Comparison of ENCODE assay signal across 10 cellular contexts in genomic region chr16:57260294-57260929, GRCh38. TPM values are rescaled to one million over a fixed set of nuclear protein-coding genes. Genes with fewer than 3 reads are reported as not detected.
DNase-seq lines count a peak whose midpoint lies in the region; ATAC-seq, FAIRE-seq and TF ChIP-seq lines count a peak whose summit lies in the region.
"Had no signal": no experiment of that assay in that cellular context is flagged by ENCODE, and none has a peak within 500 bp of the region (broad histone marks: within the 10 kb centered on the region; RNA-seq: fewer than 3 reads in every experiment).

No MANE protein-coding gene starts in this region.

- peak overlapping the region; percentile 41 for H3K4me3 Mint-ChIP-seq in Calu3 (ENCODE audit: low read depth, unreplicated experiment)
- peak overlapping the region; percentile 39 for H3K4me3 Mint-ChIP-seq in stimulated activated effector memory CD8-positive, alpha-beta T cell treated with anti-CD3 and anti-CD28 coated beads, Interleukin-12 subunit alpha, Interleukin-12 subunit beta, amount 100 ng/mL, for 72 hours

- H3K79me2 ChIP-seq in GM12878 (ENCODE audit: control insufficient read depth, insufficient read depth, low read length): no peaks in the 10 kb centered on the region

- CTCF ChIA-PET in Calu3 (lab: Charles Lee): interaction anchor here (0.8 to 1.0 kb wide), 2 partner anchors 8 to 157 kb away, joined by 3 to 4 read pairs; no protein-coding TSS in a partner anchor
- CTCF ChIA-PET in GM12878 (lab: Yijun Ruan, JAX): interaction anchor here (0.7 to 1.9 kb wide), 4 partner anchors 10 to 168 kb away, joined by 3 to 6 read pairs (median 4); partner anchors contain the start of gene CPNE2

- peaks cover 39% of the 10 kb centered on the region for H3K36me3 Mint-ChIP-seq in Calu3 (ENCODE audit: insufficient read depth, unreplicated experiment)
- H3K36me3 Mint-ChIP-seq in stimulated activated effector memory CD8-positive, alpha-beta T cell treated with anti-CD3 and anti-CD28 coated beads, Interleukin-12 subunit alpha, Interleukin-12 subunit beta, amount 100 ng/mL, for 72 hours: no peaks in the 10 kb centered on the region
- H3K36me3 Mint-ChIP-seq: IgD-negative memory B cell had no signal

- H3K9ac ChIP-seq in HUES64 (ENCODE audit: low read depth, low read length) (peak overlapping the region; percentile 53), GM12878 (ENCODE audit: control insufficient read depth, insufficient read depth, low read length) (peak overlapping the region; percentile 35)

- no peaks in the 10 kb centered on the region for H4K20me1 ChIP-seq in GM12878 (ENCODE audit: control insufficient read depth, insufficient read depth)

- WGBS in HUES64: 18% methylated on average over 16 of the region's 16 CpGs
- WGBS in GM12878 (ENCODE audit: insufficient coverage, insufficient replicate concordance, low lambda C conversion rate, missing lambda C conversion rate): 19% methylated on average over 16 of the region's 16 CpGs

- SMC1A ChIA-PET in GM12878 (lab: Charles Lee; ENCODE audit: uncharacterized antibody, unreplicated experiment): interaction anchor here (0.6 to 2.4 kb wide), 7 partner anchors 9 to 563 kb away, joined by 3 to 6 read pairs (median 4); partner anchors contain the start of gene ARL2BP

- no TSS peak for BruUV-seq in Calu3 (replicated peaks; lab: Mats Ljungman, UMichigan)
- BruUV-seq in GM12878 (replicated peaks; lab: Mats Ljungman, UMichigan): no TSS peak

- POLR2A ChIA-PET in GM12878 (lab: Charles Lee): interaction anchor here (0.6 to 3.7 kb wide), 7 partner anchors 16 to 282 kb away, joined by 3 to 35 read pairs (median 3); partner anchors contain the start of genes ADGRG5 and ARL2BP

- H3K27me3 Mint-ChIP-seq in Calu3 (ENCODE audit: unreplicated experiment): no peaks in the 10 kb centered on the region
- H3K27me3 Mint-ChIP-seq: IgD-negative memory B cell had no signal

- H3K27me3 ChIP-seq in HUES64 (ENCODE audit: insufficient read depth, low read length): no peaks in the 10 kb centered on the region
- no peaks in the 10 kb centered on the region for H3K27me3 ChIP-seq in GM12878 (replicated peaks in 1 of 2; ENCODE audit: control insufficient read depth in 2 of 2, insufficient read depth in 2 of 2, low read length in 1 of 2)
- H3K27me3 ChIP-seq: ovary had no signal

- FAIRE-seq in GM12878 (lab: Jason Lieb, UNC): peak; percentile 27

- TF ChIP-seq CTCF in Calu3 (IDR thresholded peaks at IDR 0.05; ENCODE audit: unreplicated experiment): no peak
- no peak for TF ChIP-seq CTCF in GM12878 (IDR thresholded peaks at IDR 0.05 in 2 of 3, conservative IDR thresholded peaks at IDR 0.05 in 1 of 3; ENCODE audit: control insufficient read depth in 2 of 3, extremely low read depth in 1 of 3, insufficient read depth in 1 of 3, low read depth in 3 of 3, low read length in 3 of 3)

- ATAC-seq in GM12878: peak; percentile 90
- peak; percentile 7 for ATAC-seq in stimulated activated effector memory CD8-positive, alpha-beta T cell treated with anti-CD3 and anti-CD28 coated beads, Interleukin-12 subunit alpha, Interleukin-12 subunit beta, amount 100 ng/mL, for 72 hours
- no peak for ATAC-seq in GM21717 (IDR thresholded peaks at IDR 0.05; ENCODE audit: unreplicated experiment)
- no peak for ATAC-seq in HG03342 (IDR thresholded peaks at IDR 0.05; ENCODE audit: unreplicated experiment)

- TF ChIP-seq EP300 in GM12878 (IDR thresholded peaks at IDR 0.05; ENCODE audit: borderline replicate concordance in 1 of 2, control insufficient read depth in 1 of 2, low read depth in 2 of 2, low read length in 2 of 2): no peak

- TF ChIP-seq RAD21 in GM12878 (IDR thresholded peaks at IDR 0.05; ENCODE audit: insufficient read depth, low read depth, low read length): no peak

- H3K4me1 Mint-ChIP-seq in Calu3 (ENCODE audit: low read depth, unreplicated experiment): peaks cover 32% of the 10 kb centered on the region
- H3K4me1 Mint-ChIP-seq in stimulated activated effector memory CD8-positive, alpha-beta T cell treated with anti-CD3 and anti-CD28 coated beads, Interleukin-12 subunit alpha, Interleukin-12 subunit beta, amount 100 ng/mL, for 72 hours: peaks cover 7% of the 10 kb centered on the region

- TF ChIP-seq POLR2A in GM12878 (IDR thresholded peaks at IDR 0.05; ENCODE audit: low read depth, low read length): no peak

- in situ Hi-C loops in GM12878 (cut with MboI): no loop called here

- H3K9me3 Mint-ChIP-seq in Calu3 (ENCODE audit: low read depth, unreplicated experiment): no peaks in the 10 kb centered on the region
- no peaks in the 10 kb centered on the region for H3K9me3 Mint-ChIP-seq in stimulated activated effector memory CD8-positive, alpha-beta T cell treated with anti-CD3 and anti-CD28 coated beads, Interleukin-12 subunit alpha, Interleukin-12 subunit beta, amount 100 ng/mL, for 72 hours
- H3K9me3 Mint-ChIP-seq: IgD-negative memory B cell had no signal

- peak overlapping the region; percentile 46 for H3K4me2 ChIP-seq in GM12878 (ENCODE audit: control insufficient read depth, insufficient read depth)

- DNase-seq in Calu3 (peak; percentile 57), GM12878 (ENCODE audit: low read depth, low spot score) (peak; percentile 42), iris pigment epithelial cell (ENCODE audit: low read depth) (peak; percentile 79), NOMO-1 (lab: John Stamatoyannopoulos, UW; ENCODE audit: unreplicated experiment in 2 of 2) (no peak)
- DNase-seq in stimulated activated effector memory CD8-positive, alpha-beta T cell treated with anti-CD3 and anti-CD28 coated beads, Interleukin-12 subunit alpha, Interleukin-12 subunit beta, amount 100 ng/mL, for 72 hours (ENCODE audit: low spot score in 2 of 2): no peak

- H3K36me3 ChIP-seq in HUES64 (ENCODE audit: insufficient read depth, low read length): 0 out of 2 replicates have a peak, but pooled peaks cover 3% of the 10 kb centered on the region
- no peaks in the 10 kb centered on the region for H3K36me3 ChIP-seq in GM12878 (ENCODE audit: control insufficient read depth in 2 of 2, insufficient read depth in 2 of 2, low read length in 1 of 2)
- H3K36me3 ChIP-seq: ovary had no signal

- H3K4me1 ChIP-seq in HUES64 (ENCODE audit: insufficient read depth, low read length): peaks cover 12% of the 10 kb centered on the region
- peaks cover 3% of the 10 kb centered on the region for H3K4me1 ChIP-seq in GM12878 (ENCODE audit: control insufficient read depth, insufficient read depth, low read length)

- H3K27ac ChIP-seq in HUES64 (ENCODE audit: low read depth, low read length) (peak overlapping the region; percentile 80), GM12878 (ENCODE audit: control insufficient read depth, insufficient read depth) (peak overlapping the region; percentile 16)
- H3K27ac ChIP-seq: ovary had no signal

- intact Hi-C loops in Calu3 (cut with micrococcal nuclease; ENCODE audit: unreplicated experiment) (no loop called here), GM12878 (cut with micrococcal nuclease; ENCODE audit: unreplicated experiment) (loop anchor here (1.0 kb wide), 1 partner anchor 39 kb away; no protein-coding TSS in a partner anchor)

- RAD21 ChIA-PET in GM12878 (lab: Charles Lee; ENCODE audit: unreplicated experiment): interaction anchor here (0.8 to 1.5 kb wide), 4 partner anchors 15 to 40 kb away, joined by 3 to 4 read pairs (median 4); partner anchors contain the start of gene ARL2BP

- H3K9me3 ChIP-seq in HUES64 (ENCODE audit: insufficient read depth, low read depth, low read length): no peaks in the 10 kb centered on the region
- no peaks in the 10 kb centered on the region for H3K9me3 ChIP-seq in GM12878 (replicated peaks; ENCODE audit: control insufficient read depth, insufficient read depth, low read length)
- H3K9me3 ChIP-seq: ovary had no signal

- H3K4me3 ChIP-seq in HUES64 (ENCODE audit: low read length) (peak overlapping the region; percentile 13; the same call in 1 of the 2 replicates), GM12878 (peak overlapping the region; percentile 35; the same call in 1 of the 2 replicates)
- H3K4me3 ChIP-seq: ovary had no signal

- peak overlapping the region; percentile 85 for H2AFZ ChIP-seq in GM12878 (ENCODE audit: control insufficient read depth, low read depth, low read length)

- H3K27ac Mint-ChIP-seq in Calu3 (ENCODE audit: unreplicated experiment): peak overlapping the region; percentile 87
- peak overlapping the region; percentile 86 for H3K27ac Mint-ChIP-seq in stimulated activated effector memory CD8-positive, alpha-beta T cell treated with anti-CD3 and anti-CD28 coated beads, Interleukin-12 subunit alpha, Interleukin-12 subunit beta, amount 100 ng/mL, for 72 hours

RNA-seq across cellular contexts. Expression of gene ARL2BP, which starts 15.4 kb away (rescaled TPM):
- total RNA-seq in Calu3 (2022) (32.6 and 33.3 TPM in 2 replicates), GM12878 (2014; rRNA removed) (30.9 and 35.8 TPM in 2 replicates), GM12878 (2014; rRNA removed; fragmentation: Illumina TruSeq; extraction: Trizol) (26.3 and 27.4 TPM in 2 replicates), GM12878 (2021) (25.5 and 28.5 TPM in 2 replicates)
- 26.6 TPM for polyA plus RNA-seq in HUES64 (2013, experiment 1 of 2)
- polyA plus RNA-seq in HUES64 (2013, experiment 2 of 2): 30.3 TPM
- 9.4 and 9.6 TPM in 2 replicates for total RNA-seq in GM12878 (2013; cell fraction: nucleolus; rRNA removed)
- 17.5 TPM for polyA plus RNA-seq in GM12878 (2011; ENCODE audit: low read depth)
- polyA plus RNA-seq in GM12878 (2011; rRNA removed) (51.1 and 56.6 TPM in 2 replicates), GM12878 (2014; fragmentation: Illumina TruSeq; extraction: Trizol) (33.6 and 35.5 TPM in 2 replicates), GM12878 (2014; fragmentation: Nextera tagmentation; extraction: Ambion mirVana) (10 to 100 TPM; 12.5 to 20.5 TPM), GM12878 (2014; rRNA removed) (21.7 and 23.9 TPM in 2 replicates), GM12878 (2016; fragmentation: Nextera tagmentation; extraction: Ambion mirVana) (10 to 100 TPM; 44.2 to 50.9 TPM)
- polyA plus RNA-seq in GM12878 (2011; cell fraction: cytosol; rRNA removed): 35.3 and 41.2 TPM in 2 replicates
- polyA plus RNA-seq in GM12878 (2011; cell fraction: nucleus; rRNA removed): 17.4 and 18.8 TPM in 2 replicates
- polyA plus RNA-seq in GM12878 (2012): 19.1 and 21.0 TPM in 2 replicates
- 24.3 and 31.6 TPM in 2 replicates for polyA minus RNA-seq in GM12878 (2011; rRNA and poly(A)+ RNA removed)
- 12.7 and 22.0 TPM in 2 replicates for polyA minus RNA-seq in GM12878 (2011; cell fraction: cytosol; rRNA and poly(A)+ RNA removed)
- polyA minus RNA-seq in GM12878 (2011; cell fraction: nucleus; rRNA and poly(A)+ RNA removed): 5.2 and 6.2 TPM in 2 replicates

RNA-seq across cellular contexts. Expression of gene PLLP, which starts 24.1 kb away (rescaled TPM):
- total RNA-seq in Calu3 (2022) (38.3 and 40.3 TPM in 2 replicates), GM12878 (2014; rRNA removed) (0.65 and 0.79 TPM in 2 replicates), GM12878 (2014; rRNA removed; fragmentation: Illumina TruSeq; extraction: Trizol) (0.27 and 0.28 TPM in 2 replicates), GM12878 (2021) (0.77 and 1.3 TPM in 2 replicates)
- polyA plus RNA-seq in HUES64 (2013, experiment 1 of 2): 2.7 TPM
- polyA plus RNA-seq in HUES64 (2013, experiment 2 of 2): 4.2 TPM
- total RNA-seq in GM12878 (2013; cell fraction: nucleolus; rRNA removed): 1.3 and 1.8 TPM in 2 replicates
- polyA plus RNA-seq in GM12878 (2011; ENCODE audit: low read depth): 0.75 TPM
- polyA plus RNA-seq in GM12878 (2011; rRNA removed) (4.5 and 5.8 TPM in 2 replicates), GM12878 (2014; fragmentation: Illumina TruSeq; extraction: Trizol) (0.44 and 0.54 TPM in 2 replicates), GM12878 (2014; fragmentation: Nextera tagmentation; extraction: Ambion mirVana) (under 1 TPM; 0.23 to 0.49 TPM), GM12878 (2014; rRNA removed) (1.2 TPM in 2 replicates), GM12878 (2016; fragmentation: Nextera tagmentation; extraction: Ambion mirVana) (under 1 TPM; 0.21 to 0.88 TPM)
- polyA plus RNA-seq in GM12878 (2011; cell fraction: cytosol; rRNA removed): 7.2 and 8.2 TPM in 2 replicates
- polyA plus RNA-seq in GM12878 (2011; cell fraction: nucleus; rRNA removed): 2.8 and 4.8 TPM in 2 replicates
- polyA plus RNA-seq in GM12878 (2012): 1.2 and 1.4 TPM in 2 replicates
- polyA minus RNA-seq in GM12878 (2011; rRNA and poly(A)+ RNA removed): 2.9 and 3.6 TPM in 2 replicates
- 0.94 and 1.6 TPM in 2 replicates for polyA minus RNA-seq in GM12878 (2011; cell fraction: cytosol; rRNA and poly(A)+ RNA removed)
- 1.1 and 1.6 TPM in 2 replicates for polyA minus RNA-seq in GM12878 (2011; cell fraction: nucleus; rRNA and poly(A)+ RNA removed)

Comparison
In these comparisons a context has a peak if more than half of its experiments do, and no peak if none do; other contexts are left out.
1. DNase-seq: peak in Calu3 (single experiment), GM12878 (single experiment) and iris pigment epithelial cell (single experiment); none in stimulated activated effector memory CD8-positive, alpha-beta T cell treated with anti-CD3 and anti-CD28 coated beads, Interleukin-12 subunit alpha, Interleukin-12 subunit beta, amount 100 ng/mL, for 72 hours (0 of 2) and NOMO-1 (0 of 2).
2. ATAC-seq: peak in GM12878 (single experiment) and stimulated activated effector memory CD8-positive, alpha-beta T cell treated with anti-CD3 and anti-CD28 coated beads, Interleukin-12 subunit alpha, Interleukin-12 subunit beta, amount 100 ng/mL, for 72 hours (single experiment); none in GM21717 (single experiment) and HG03342 (single experiment).
3. RNA of gene PLLP, which starts 24.1 kb away (total RNA-seq): 38.3 to 40.3 TPM in Calu3; 0.27 to 1.8 TPM in GM12878; every median in the first group is over 10 times any median in the second.